1 cellular context compared by ENCODE assay signal in genomic region chr4:76779740-76780459, GRCh38.
TF ChIP-seq lines count a peak whose summit lies in the region.

No MANE protein-coding gene starts in this region.

TF ChIP-seq in HepG2, 621 proteins besides CTCF, POLR2A, EP300 and RAD21 (continued from another document):
- TF ChIP-seq HOMEZ (CRISPR knock-in tag; IDR thresholded peaks at IDR 0.05; ENCODE audit: low read depth), result no peak
- TF ChIP-seq ATF7 (IDR thresholded peaks at IDR 0.05), result peak; percentile 43; the same call in 1 of the 2 replicates
- TF ChIP-seq ATF7 (CRISPR knock-in tag; IDR thresholded peaks at IDR 0.05), result no peak
